Comparison of ENCODE assay signal across 2 cellular contexts in genomic region chr19:55419089-55419488, GRCh38.
TF ChIP-seq lines count a peak whose summit lies in the region.

No MANE protein-coding gene starts in this region.

TF ChIP-seq in GM12878, 131 proteins besides CTCF, POLR2A, EP300 and RAD21:
- TF ChIP-seq NFXL1 (IDR thresholded peaks at IDR 0.05; ENCODE audit: borderline replicate concordance) (no peak), EZH2 (IDR thresholded peaks at IDR 0.05; ENCODE audit: borderline replicate concordance, control insufficient read depth, low read depth, low read length) (no peak), IKZF2 (IDR thresholded peaks at IDR 0.05) (no peak)
- TF ChIP-seq, protein P1, sequence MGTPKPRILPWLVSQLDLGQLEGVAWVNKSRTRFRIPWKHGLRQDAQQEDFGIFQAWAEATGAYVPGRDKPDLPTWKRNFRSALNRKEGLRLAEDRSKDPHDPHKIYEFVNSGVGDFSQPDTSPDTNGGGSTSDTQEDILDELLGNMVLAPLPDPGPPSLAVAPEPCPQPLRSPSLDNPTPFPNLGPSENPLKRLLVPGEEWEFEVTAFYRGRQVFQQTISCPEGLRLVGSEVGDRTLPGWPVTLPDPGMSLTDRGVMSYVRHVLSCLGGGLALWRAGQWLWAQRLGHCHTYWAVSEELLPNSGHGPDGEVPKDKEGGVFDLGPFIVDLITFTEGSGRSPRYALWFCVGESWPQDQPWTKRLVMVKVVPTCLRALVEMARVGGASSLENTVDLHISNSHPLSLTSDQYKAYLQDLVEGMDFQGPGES (IDR thresholded peaks at IDR 0.05): no peak

TF ChIP-seq in H1, 55 proteins besides CTCF, POLR2A, EP300 and RAD21:
- no peak for TF ChIP-seq SP4 (IDR thresholded peaks at IDR 0.05; ENCODE audit: low read length)
- no peak for TF ChIP-seq TAF1 (IDR thresholded peaks at IDR 0.05; ENCODE audit: low read depth, low read length)
- no peak for TF ChIP-seq GABPA (IDR thresholded peaks at IDR 0.05; ENCODE audit: borderline replicate concordance, insufficient read depth, low read length)
- no peak for TF ChIP-seq CHD1 (IDR thresholded peaks at IDR 0.05; ENCODE audit: low read depth, low read length)
- no peak for TF ChIP-seq NRF1 (IDR thresholded peaks at IDR 0.05; ENCODE audit: low read depth, low read length)
- no peak for TF ChIP-seq HDAC2 (IDR thresholded peaks at IDR 0.05; ENCODE audit: borderline replicate concordance in 1 of 2, low read depth in 2 of 2, low read length in 2 of 2)
- TF ChIP-seq, protein P2, sequence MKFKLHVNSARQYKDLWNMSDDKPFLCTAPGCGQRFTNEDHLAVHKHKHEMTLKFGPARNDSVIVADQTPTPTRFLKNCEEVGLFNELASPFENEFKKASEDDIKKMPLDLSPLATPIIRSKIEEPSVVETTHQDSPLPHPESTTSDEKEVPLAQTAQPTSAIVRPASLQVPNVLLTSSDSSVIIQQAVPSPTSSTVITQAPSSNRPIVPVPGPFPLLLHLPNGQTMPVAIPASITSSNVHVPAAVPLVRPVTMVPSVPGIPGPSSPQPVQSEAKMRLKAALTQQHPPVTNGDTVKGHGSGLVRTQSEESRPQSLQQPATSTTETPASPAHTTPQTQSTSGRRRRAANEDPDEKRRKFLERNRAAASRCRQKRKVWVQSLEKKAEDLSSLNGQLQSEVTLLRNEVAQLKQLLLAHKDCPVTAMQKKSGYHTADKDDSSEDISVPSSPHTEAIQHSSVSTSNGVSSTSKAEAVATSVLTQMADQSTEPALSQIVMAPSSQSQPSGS (IDR thresholded peaks at IDR 0.05; ENCODE audit: low read length): no peak
- TF ChIP-seq EZH2 (IDR thresholded peaks at IDR 0.05; ENCODE audit: low read depth, low read length, severe bottlenecking): no peak
